In the genomic region with DNA sequence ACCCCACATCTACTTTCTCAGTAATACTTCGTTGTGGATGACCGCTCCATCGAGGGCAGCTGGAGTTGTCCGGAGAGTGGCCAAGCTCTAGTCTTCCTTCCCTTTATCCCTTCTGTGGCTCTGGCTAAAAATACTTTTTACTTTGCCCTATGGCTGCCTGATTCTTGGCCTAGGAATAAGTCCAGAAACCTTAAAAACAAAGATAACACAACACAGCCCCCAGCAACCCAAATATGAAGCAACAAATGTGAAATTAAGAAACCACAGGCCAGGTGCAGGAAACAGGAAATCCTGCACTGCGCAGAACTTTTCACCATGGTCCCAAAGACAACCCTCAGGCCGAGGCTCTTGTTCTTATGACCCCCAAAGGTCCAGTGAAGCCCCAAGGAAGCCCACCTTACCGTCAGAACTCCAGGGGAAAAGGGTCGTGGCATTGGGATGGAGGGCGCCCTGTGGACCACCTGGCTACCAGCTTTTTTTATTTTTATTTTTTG, we compare ENCODE assay signal across 8 cellular contexts. TPM values are rescaled to one million over a fixed set of nuclear protein-coding genes. Genes with fewer than 3 reads are reported as not detected.
DNase-seq lines count a peak whose midpoint lies in the region; ATAC-seq and FAIRE-seq lines count a peak whose summit lies in the region.

No MANE protein-coding gene starts in this region.

- no peak overlapping the region for H2AK5ac ChIP-seq in trophoblast cell (ENCODE audit: low read length)

- no peak overlapping the region for H3K27ac ChIP-seq in trophoblast cell (ENCODE audit: low read depth, low read length)

- no peak for FAIRE-seq in RCC 7860 (lab: Jason Lieb, UNC)
- FAIRE-seq in HTR-8/SVneo (lab: Jason Lieb, UNC) = no peak

- H2BK5ac ChIP-seq in trophoblast cell (ENCODE audit: low read depth, low read length, poor library complexity) = no peak overlapping the region

- H4K8ac ChIP-seq in trophoblast cell (ENCODE audit: low read depth, low read length) = no peak overlapping the region

- H3K4me1 ChIP-seq in trophoblast cell (ENCODE audit: control insufficient read depth in 1 of 2, insufficient read depth in 2 of 2, low read length in 2 of 2) = peaks cover 9 to 14% of the 10 kb centered on the region in 2 experiments

- H3K4me3 ChIP-seq in trophoblast cell (ENCODE audit: low read depth, low read length) = no peak overlapping the region

- WGBS in trophoblast cell (ENCODE audit: extremely low coverage, insufficient coverage, insufficient read length) = no CpG with 5 or more reads among the region's 9 CpGs

- H2BK120ac ChIP-seq in trophoblast cell (ENCODE audit: insufficient read depth, low read length, poor library complexity) = no peak overlapping the region

- peaks cover 4% of the 10 kb centered on the region in 2 experiments for H3K36me3 ChIP-seq in trophoblast cell (ENCODE audit: control insufficient read depth in 1 of 2, insufficient read depth in 2 of 2, low read length in 2 of 2)

- ATAC-seq in GM21786 (IDR thresholded peaks at IDR 0.05; ENCODE audit: unreplicated experiment) = peak; percentile 44

- H3K23ac ChIP-seq in trophoblast cell (ENCODE audit: low read length) = no peak overlapping the region

- no peak overlapping the region for H2AFZ ChIP-seq in trophoblast cell (ENCODE audit: insufficient read depth, low read length, poor library complexity)

- no peak overlapping the region for H3K14ac ChIP-seq in trophoblast cell (ENCODE audit: low read length)

- H3K79me1 ChIP-seq in trophoblast cell (ENCODE audit: low read length) = peaks cover 4% of the 10 kb centered on the region

- peak; percentile 44 for DNase-seq in GDM1 (lab: John Stamatoyannopoulos, UW)
- DNase-seq in RPMI8226 = peak; percentile 89
- DNase-seq in germinal center (ENCODE audit: low spot score) = peak; percentile 49
- DNase-seq in RCC 7860 (ENCODE audit: low spot score) = no peak
- DNase-seq in DMS153 (lab: John Stamatoyannopoulos, UW) = no peak
- DNase-seq in HTR-8/SVneo (ENCODE audit: insufficient read length, low spot score) = no peak
- no peak for DNase-seq in trophoblast cell

- H3K79me2 ChIP-seq in trophoblast cell (ENCODE audit: control insufficient read depth, insufficient read depth, low read length, poor library complexity) = no peaks in the 10 kb centered on the region

- no peak overlapping the region for H2BK12ac ChIP-seq in trophoblast cell (ENCODE audit: low read length)

- no peak overlapping the region for H4K12ac ChIP-seq in trophoblast cell (ENCODE audit: low read depth, low read length)

- H3K18ac ChIP-seq in trophoblast cell (ENCODE audit: low read length) = no peak overlapping the region

- no peak overlapping the region for H3K4me2 ChIP-seq in trophoblast cell (ENCODE audit: low read length)

- no peak overlapping the region for H3K9ac ChIP-seq in trophoblast cell (ENCODE audit: low read length)

- peaks cover 2% of the 10 kb centered on the region for H3K9me3 ChIP-seq in trophoblast cell (ENCODE audit: insufficient read depth, low read depth, low read length)

- no peak overlapping the region for H4K91ac ChIP-seq in trophoblast cell (ENCODE audit: low read depth, low read length)

- H3K27me3 ChIP-seq in trophoblast cell (ENCODE audit: insufficient read depth, low read length) = no peaks in the 10 kb centered on the region

- no peak overlapping the region for H3K4ac ChIP-seq in trophoblast cell (ENCODE audit: low read depth, low read length)

RNA-seq across cellular contexts. Expression of a gene that starts 26.0 kb away (rescaled TPM):
- 3.4 and 3.7 TPM in 2 replicates for polyA plus RNA-seq in trophoblast cell (2013)

RNA-seq across cellular contexts. Expression of a gene that starts 28.5 kb away (rescaled TPM):
- polyA plus RNA-seq in trophoblast cell (2013) = 27.2 and 28.1 TPM in 2 replicates

RNA-seq across cellular contexts. Expression of a gene that starts 42.3 kb away (rescaled TPM):
- polyA plus RNA-seq in trophoblast cell (2013) = 1.4 TPM in 2 replicates

RNA-seq across cellular contexts. Expression of a gene that starts 55.4 kb away (rescaled TPM):
- not detected in 2 replicates for polyA plus RNA-seq in trophoblast cell (2013)

Comparison
In these comparisons a context has a peak if more than half of its experiments do, and no peak if none do; other contexts are left out.
1. DNase-seq: peak in GDM1 (single experiment), RPMI8226 (single experiment) and germinal center (single experiment); none in RCC 7860 (single experiment), DMS153 (single experiment), HTR-8/SVneo (single experiment) and trophoblast cell (0 of 2).